In the genomic region with DNA sequence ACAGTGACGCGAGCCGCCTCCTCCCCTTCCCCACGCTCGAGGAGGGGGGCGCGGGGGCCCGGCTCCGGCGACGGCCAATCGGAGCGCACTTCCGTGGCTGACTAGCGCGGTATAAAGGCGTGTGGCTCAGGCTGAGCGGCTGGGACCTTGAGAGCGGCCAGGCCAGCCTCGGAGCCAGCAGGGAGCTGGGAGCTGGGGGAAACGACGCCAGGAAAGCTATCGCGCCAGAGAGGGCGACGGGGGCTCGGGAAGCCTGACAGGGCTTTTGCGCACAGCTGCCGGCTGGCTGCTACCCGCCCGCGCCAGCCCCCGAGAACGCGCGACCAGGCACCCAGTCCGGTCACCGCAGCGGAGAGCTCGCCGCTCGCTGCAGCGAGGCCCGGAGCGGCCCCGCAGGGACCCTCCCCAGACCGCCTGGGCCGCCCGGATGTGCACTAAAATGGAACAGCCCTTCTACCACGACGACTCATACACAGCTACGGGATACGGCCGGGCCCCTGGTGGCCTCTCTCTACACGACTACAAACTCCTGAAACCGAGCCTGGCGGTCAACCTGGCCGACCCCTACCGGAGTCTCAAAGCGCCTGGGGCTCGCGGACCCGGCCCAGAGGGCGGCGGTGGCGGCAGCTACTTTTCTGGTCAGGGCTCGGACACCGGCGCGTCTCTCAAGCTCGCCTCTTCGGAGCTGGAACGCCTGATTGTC, we compare ENCODE assay signal across 8 cellular contexts. TPM values are rescaled to one million over a fixed set of nuclear protein-coding genes. Genes with fewer than 3 reads are reported as not detected.
DNase-seq lines count a peak whose midpoint lies in the region; ATAC-seq and TF ChIP-seq lines count a peak whose summit lies in the region.

JUNB (plus strand) TSS at position 142 of the 703 bp plus-strand sequence; CDS start at position 428, 286 bp downstream.

- DNase-seq in NCI-H2081 treated with DMSO at 0.1 percent for 48 hours (lab: John Stamatoyannopoulos, UW) (peak; percentile 59), T1000 (lab: John Stamatoyannopoulos, UW) (peak; percentile 97), astrocyte of the hippocampus (ENCODE audit: low read depth, low spot score) (peak; percentile 99), hepatic stellate cell (ENCODE audit: low spot score) (peak; percentile 98), retina (peak; percentile 94), aorta (peak; percentile 99)

- H3K9me3 ChIP-seq in aorta (ENCODE audit: control insufficient read depth, low read length): no peaks in the 10 kb centered on the region

- H3K27ac ChIP-seq in aorta (ENCODE audit: low read depth in 1 of 2, low read length in 2 of 2): peak within 1 kb of the TSS; percentile 88 to 96

- H3K4me3 ChIP-seq in aorta (ENCODE audit: low read length in 2 of 2): peak within 1 kb of the TSS; percentile 70 to 73

- intact Hi-C loops in aorta (cut with DNase I): loop anchor here (5.0 to 10.0 kb wide), 3 partner anchors 361 to 1254 kb away; partner anchors contain the start of genes CNN1 (in 1 of the 2), IER2 (in 1 of the 2) and STX10 (in 1 of the 2)

- H3K36me3 ChIP-seq in aorta (ENCODE audit: control insufficient read depth in 1 of 2, insufficient read depth in 2 of 2, low read length in 1 of 2): no peaks in the 10 kb centered on the region

- no peaks in the 10 kb centered on the region for H3K4me1 ChIP-seq in aorta (ENCODE audit: control insufficient read depth in 1 of 2, insufficient read depth in 2 of 2, low read length in 2 of 2)

- 0% methylated on average over 65 to 73 of the region's 73 CpGs for WGBS in aorta, 2 donors

- ATAC-seq in HG02759 (IDR thresholded peaks at IDR 0.05; ENCODE audit: unreplicated experiment) (peak; percentile 31), aorta (ENCODE audit: low FRiP score) (peak; percentile 79)

- peak; percentile 100 for TF ChIP-seq POLR2A in GM10847 (IDR thresholded peaks at IDR 0.05; ENCODE audit: extremely low read depth, insufficient read length)

- peaks cover 0 to 4% of the 10 kb centered on the region in 2 donors for H3K27me3 ChIP-seq in aorta (ENCODE audit: control insufficient read depth in 1 of 2, insufficient read depth in 2 of 2, low read length in 1 of 2)

RNA-seq across cellular contexts. Expression of gene JUNB, which starts in this region (rescaled TPM):
- 100 to 1,000 TPM; 250 to 609 TPM for total RNA-seq in aorta
- 100 to 1,000 TPM in 1 of 2 donors, 10 to 100 TPM in 1; 97.0 to 623 TPM for polyA plus RNA-seq in aorta

Comparison
In these comparisons a context has a peak if more than half of its experiments do, and no peak if none do; other contexts are left out.
1. Peak in every context shown above with its lines: DNase-seq, ATAC-seq, H3K4me3 ChIP-seq and H3K27ac ChIP-seq.